Comparison of ENCODE assay signal across 8 cellular contexts in the genomic region with DNA sequence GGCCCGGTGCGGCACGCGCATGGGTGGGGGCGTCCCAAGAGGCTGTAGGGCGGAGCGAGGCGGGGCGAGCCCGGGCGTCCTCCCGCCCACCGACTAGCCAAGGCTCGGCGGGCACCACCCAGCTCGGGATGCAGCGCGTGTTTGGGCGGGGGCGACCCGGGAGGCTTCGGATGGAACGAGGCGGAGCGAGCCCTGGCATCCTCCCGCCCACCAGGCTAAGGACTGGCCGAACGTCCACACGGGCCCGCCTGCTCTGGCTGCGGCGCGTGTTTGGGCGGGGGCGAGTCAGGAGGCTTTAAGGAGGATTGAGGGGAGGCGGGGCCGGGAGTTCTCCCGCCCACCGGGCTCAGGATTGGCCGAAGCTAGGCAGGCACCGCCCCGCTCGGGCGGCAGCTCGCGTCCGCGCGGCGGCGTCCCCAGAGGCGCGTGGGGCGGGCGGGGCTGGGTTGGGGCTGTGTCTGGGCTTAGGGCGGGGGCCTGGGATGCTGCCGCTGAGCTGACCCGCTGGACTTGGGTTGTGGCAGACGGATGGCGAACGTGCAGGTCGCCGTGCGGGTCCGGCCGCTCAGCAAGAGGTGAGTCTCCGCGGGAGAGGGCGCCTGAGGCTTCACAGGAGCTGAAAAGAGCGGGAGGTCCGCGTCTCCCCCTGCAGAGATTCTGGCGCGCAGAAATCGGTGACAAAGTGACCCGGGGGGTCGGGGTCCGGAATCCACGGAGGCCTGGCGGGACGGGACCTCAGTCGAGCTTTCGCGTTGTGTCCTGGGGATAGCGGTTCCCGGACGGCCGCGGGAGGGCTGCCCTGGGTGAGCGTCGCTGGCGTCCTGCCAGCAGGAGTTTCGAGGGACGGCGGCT. TPM values are rescaled to one million over a fixed set of nuclear protein-coding genes. Genes with fewer than 3 reads are reported as not detected.
DNase-seq lines count a peak whose midpoint lies in the region; ATAC-seq and TF ChIP-seq lines count a peak whose summit lies in the region.

Gene STARD9 (plus strand): TSS at position 419 of the 852 bp plus-strand sequence. CDS start 110 bp downstream, at position 529.

- DNase-seq in NCI-H69 (lab: John Stamatoyannopoulos, UW) (peak; percentile 96), cortex of kidney (lab: John Stamatoyannopoulos, UW) (peak; percentile 98), left lobe of liver (ENCODE audit: low spot score) (peak; percentile 98)
- DNase-seq in activated CD4-positive, alpha-beta T cell treated with anti-CD3 and anti-CD28 coated beads, Interleukin-2, amount 10 ng/mL, durations not matched to agents 24 days and 14 days = peak; percentile 99
- DNase-seq in stimulated activated CD4-positive, alpha-beta T cell treated with anti-CD3 and anti-CD28 coated beads, Interleukin-2, amount 100 ng/mL, for 24 hours = peak; percentile 95 to 97

- H3K9me3 Mint-ChIP-seq in activated CD4-positive, alpha-beta T cell treated with anti-CD3 and anti-CD28 coated beads, Interleukin-2, amount 10 ng/mL, durations not matched to agents 24 days and 14 days = no peaks in the 10 kb centered on the region

- peak; percentile 86 for ATAC-seq in GM19372 (IDR thresholded peaks at IDR 0.05; ENCODE audit: low read depth, unreplicated experiment)
- peak; percentile 84 for ATAC-seq in HG03521 (IDR thresholded peaks at IDR 0.05; ENCODE audit: unreplicated experiment)
- ATAC-seq in left lobe of liver = peak; percentile 97

- no peak for TF ChIP-seq CTCF in C4-2B (conservative IDR thresholded peaks at IDR 0.05)

- H3K27me3 Mint-ChIP-seq in activated CD4-positive, alpha-beta T cell treated with anti-CD3 and anti-CD28 coated beads, Interleukin-2, amount 10 ng/mL, durations not matched to agents 24 days and 14 days = peaks cover 25% of the 10 kb centered on the region

- H3K27ac ChIP-seq in C4-2B = peak within 1 kb of the TSS; percentile 48

- H3K4me3 Mint-ChIP-seq in activated CD4-positive, alpha-beta T cell treated with anti-CD3 and anti-CD28 coated beads, Interleukin-2, amount 10 ng/mL, durations not matched to agents 24 days and 14 days = peak within 1 kb of the TSS; percentile 93

- intact Hi-C loops in activated CD4-positive, alpha-beta T cell treated with anti-CD3 and anti-CD28 coated beads, Interleukin-2, amount 10 ng/mL, durations not matched to agents 24 days and 14 days (cut with micrococcal nuclease) = loop anchor here (1.0 to 10.0 kb wide), 4 partner anchors 27 to 349 kb away; partner anchors contain the start of genes HAUS2, LRRC57 and TTBK2

- H3K4me1 Mint-ChIP-seq in activated CD4-positive, alpha-beta T cell treated with anti-CD3 and anti-CD28 coated beads, Interleukin-2, amount 10 ng/mL, durations not matched to agents 24 days and 14 days = peaks cover 26% of the 10 kb centered on the region

- H3K36me3 Mint-ChIP-seq in activated CD4-positive, alpha-beta T cell treated with anti-CD3 and anti-CD28 coated beads, Interleukin-2, amount 10 ng/mL, durations not matched to agents 24 days and 14 days (ENCODE audit: low read depth) = peaks cover 8% of the 10 kb centered on the region

- H3K27ac Mint-ChIP-seq in activated CD4-positive, alpha-beta T cell treated with anti-CD3 and anti-CD28 coated beads, Interleukin-2, amount 10 ng/mL, durations not matched to agents 24 days and 14 days = peak within 1 kb of the TSS; percentile 82

RNA-seq across cellular contexts. Expression of gene STARD9, which starts in this region (rescaled TPM):
- total RNA-seq in activated CD4-positive, alpha-beta T cell treated with anti-CD3 and anti-CD28 coated beads, Interleukin-2, amount 10 ng/mL, durations not matched to agents 24 days and 14 days = 7.2 and 8.8 TPM in 2 replicates
- total RNA-seq in left lobe of liver = 0.91 TPM

Comparison
In these comparisons a context has a peak if more than half of its experiments do, and no peak if none do; other contexts are left out.
1. Peak in every context shown above with its lines: DNase-seq, ATAC-seq and H3K27ac ChIP-seq.
2. Peak in DNase-seq and ATAC-seq in left lobe of liver; RNA of the gene not detected or under 1 TPM.